In genomic region chr1:228236744-228237143, GRCh38 we compare ENCODE assay signal across 8 cellular contexts. TPM values are rescaled to one million over a fixed set of nuclear protein-coding genes. Genes with fewer than 3 reads are reported as not detected.
DNase-seq lines count a peak whose midpoint lies in the region; ATAC-seq and TF ChIP-seq lines count a peak whose summit lies in the region.

No MANE protein-coding gene starts in this region.

- H3K9me3 ChIP-seq in A673 (ENCODE audit: low read depth, low read length, poor library complexity, severe bottlenecking), result peaks cover 17% of the 10 kb centered on the region
- 0 out of 2 replicates have a peak, but pooled peaks cover 3% of the 10 kb centered on the region for H3K9me3 ChIP-seq in SJCRH30 (replicated peaks)
- H3K9me3 ChIP-seq in left ventricle myocardium inferior (replicated peaks), result peaks cover 8% of the 10 kb centered on the region

- ATAC-seq in GM19328 (IDR thresholded peaks at IDR 0.05; ENCODE audit: unreplicated experiment) (no peak), omental fat pad (ENCODE audit: low FRiP score) (no peak), HG02852 (IDR thresholded peaks at IDR 0.05; ENCODE audit: unreplicated experiment) (no peak)

- H3K27me3 ChIP-seq in A673 (replicated peaks; ENCODE audit: insufficient read depth, low read depth, low read length, poor library complexity) (no peaks in the 10 kb centered on the region), SJCRH30 (no peaks in the 10 kb centered on the region), left ventricle myocardium inferior (ENCODE audit: low read depth) (no peaks in the 10 kb centered on the region)

- CTCF ChIA-PET in A673 (lab: Charles Lee), result no interaction called here

- DNase-seq in A673 (ENCODE audit: low spot score) (peak; percentile 58), GM12865 (ENCODE audit: low read depth) (peak; percentile 38), SJCRH30 (peak; percentile 77), left ventricle myocardium inferior (no peak), glomerular visceral epithelial cell (ENCODE audit: extremely low spot score) (no peak), omental fat pad (ENCODE audit: low spot score) (no peak)

- H3K36me3 ChIP-seq in A673 (ENCODE audit: insufficient read depth, low read length, poor library complexity, severe bottlenecking), result peaks cover 30% of the 10 kb centered on the region
- no peaks in the 10 kb centered on the region for H3K36me3 ChIP-seq in SJCRH30
- H3K36me3 ChIP-seq in left ventricle myocardium inferior, result peaks cover 69% of the 10 kb centered on the region

- H3K27ac ChIP-seq in A673 (ENCODE audit: low read depth, low read length, poor library complexity, severe bottlenecking) (no peak overlapping the region), SJCRH30 (no peak overlapping the region), left ventricle myocardium inferior (replicated peaks) (no peak overlapping the region)

- TF ChIP-seq CTCF in A673 (conservative IDR thresholded peaks at IDR 0.05; ENCODE audit: low read depth, low read length), result peak; percentile 64
- TF ChIP-seq CTCF in GM12865 (IDR thresholded peaks at IDR 0.05; ENCODE audit: insufficient read depth, low read depth, low read length, missing control alignments), result peak; percentile 47
- peak; percentile 63 for TF ChIP-seq CTCF in left ventricle myocardium inferior (IDR thresholded peaks at IDR 0.05; ENCODE audit: borderline replicate concordance)
- TF ChIP-seq CTCF in omental fat pad (IDR thresholded peaks at IDR 0.05), result no peak

- H3K4me1 ChIP-seq in A673 (ENCODE audit: insufficient read depth, low read length, poor library complexity, severe bottlenecking) (no peaks in the 10 kb centered on the region), SJCRH30 (peaks cover 13% of the 10 kb centered on the region), left ventricle myocardium inferior (peaks cover 45% of the 10 kb centered on the region)

- POLR2A ChIA-PET in A673 (lab: Charles Lee; ENCODE audit: low non-redundant PET), result no interaction called here

- no TSS peak for BruUV-seq in A673 (replicated peaks; lab: Mats Ljungman, UMichigan)

- intact Hi-C loops in A673 (cut with micrococcal nuclease; ENCODE audit: unreplicated experiment), result no loop called here
- intact Hi-C loops in left ventricle myocardium inferior (cut with micrococcal nuclease), result no loop called here

- no peak overlapping the region for H3K4me3 ChIP-seq in A673 (ENCODE audit: low read depth, low read length, poor library complexity, severe bottlenecking)
- no peak overlapping the region for H3K4me3 ChIP-seq in GM12865 (ENCODE audit: low read depth, low read length)
- no peak overlapping the region for H3K4me3 ChIP-seq in SJCRH30
- H3K4me3 ChIP-seq in left ventricle myocardium inferior, result no peak overlapping the region

RNA-seq across cellular contexts. Expression of gene OBSCN, which starts 28.9 kb away (rescaled TPM):
- total RNA-seq in A673 (2021) (37.7 and 41.2 TPM in 2 replicates), left ventricle myocardium inferior (316 TPM), omental fat pad (10 to 100 TPM in 2 of 4 donors, 1 to 10 TPM in 2; 5.4 to 26.0 (median 9.7) TPM)
- 7.3 and 8.3 TPM in 2 replicates for total RNA-seq in SJCRH30 (2014; rRNA removed; shearing (Covaris generic))

Comparison
In these comparisons a context has a peak if more than half of its experiments do, and no peak if none do; other contexts are left out.
1. DNase-seq: peak in A673 (single experiment), GM12865 (single experiment) and SJCRH30 (2 of 2); none in left ventricle myocardium inferior (single experiment), glomerular visceral epithelial cell (single experiment) and omental fat pad (single experiment).
2. CTCF ChIP-seq: peak in A673 (single experiment), GM12865 (single experiment) and left ventricle myocardium inferior (single experiment); none in omental fat pad (0 of 3).